ENCODE assay signal across 26 cellular contexts in genomic region chr6:44307217-44307616, GRCh38. TPM values are rescaled to one million over a fixed set of nuclear protein-coding genes. Genes with fewer than 3 reads are reported as not detected.
"Had no signal": no experiment of that assay in that cellular context is flagged by ENCODE, and none has a peak within 500 bp of the region (broad histone marks: within the 10 kb centered on the region; RNA-seq: fewer than 3 reads in every experiment).

No MANE protein-coding gene starts in this region.

- H3K27ac ChIP-seq: body of pancreas, esophagus muscularis mucosa, heart right ventricle, left ventricle myocardium inferior, prostate gland, right atrium auricular region, stomach, vagina had no signal

- H3K9me3 ChIP-seq: body of pancreas, esophagus muscularis mucosa, heart right ventricle, left ventricle myocardium inferior, prostate gland, right atrium auricular region, stomach, vagina had no signal

- DNase-seq: activated CD4-positive, alpha-beta T cell treated with anti-CD3 and anti-CD28 coated beads, Interleukin-2, amount 10 ng/mL, durations not matched to agents 7 days and 5 days; activated CD8-positive, alpha-beta memory T cell treated with anti-CD3 and anti-CD28 coated beads, Interleukin-2, amount 50 U/mL, for 4 hours; activated naive CD4-positive, alpha-beta T cell treated with anti-CD3 and anti-CD28 coated beads for 36 hours; activated T-cell treated with anti-CD3 and anti-CD28 coated beads, Interleukin-2, amount 50 U/mL, for 4 hours; body of pancreas; dermis blood vessel endothelial cell; effector memory CD4-positive, alpha-beta T cell; heart right ventricle; kidney glomerular epithelial cell; left ventricle myocardium inferior; stimulated activated CD4-positive, alpha-beta T cell treated with anti-CD3 and anti-CD28 coated beads, Interleukin-2, amount 100 ng/mL, for 24 hours; stomach; T1000; trophoblast cell had no signal

- FAIRE-seq: endothelial cell of umbilical vein had no signal

- H3K27me3 ChIP-seq: body of pancreas, esophagus muscularis mucosa, heart right ventricle, right atrium auricular region, stomach, vagina had no signal

- ATAC-seq: activated T-cell treated with anti-CD3 and anti-CD28 coated beads, Interleukin-2, amount 50 U/mL, for 4 hours; body of pancreas; heart right ventricle had no signal

- H3K4me3 ChIP-seq: body of pancreas, esophagus muscularis mucosa, heart right ventricle, left ventricle myocardium inferior, prostate gland, right atrium auricular region, stomach, vagina had no signal

RNA-seq across cellular contexts. Expression of gene SPATS1, which starts 35.2 kb away (rescaled TPM):
- total RNA-seq: activated CD4-positive, alpha-beta T cell treated with anti-CD3 and anti-CD28 coated beads, Interleukin-2, amount 10 ng/mL, durations not matched to agents 7 days and 5 days; activated naive CD4-positive, alpha-beta T cell treated with anti-CD3 and anti-CD28 coated beads for 36 hours; activated T-cell treated with anti-CD3 and anti-CD28 coated beads, Interleukin-2, amount 50 U/mL, for 4 hours; body of pancreas; cardiac septum; dermis blood vessel endothelial cell; endothelial cell of umbilical vein; esophagus muscularis mucosa; heart right ventricle; left ventricle myocardium inferior; mononuclear cell; osteoblast; right atrium auricular region; skeletal muscle tissue; stomach; T-helper 1 cell treated with Interleukin-12 subunit alpha and Interleukin-12 subunit beta and Interleukin-4 antibody, amounts not matched to agents 30 ng/mL and 1 ng/mL, for 36 hours; temporal lobe; vagina had no signal
- polyA plus RNA-seq: endothelial cell of umbilical vein, heart right ventricle, neural cell, stomach had no signal

RNA-seq across cellular contexts. Expression of gene TMEM151B, which starts 37.0 kb away (rescaled TPM):
- total RNA-seq: activated CD4-positive, alpha-beta T cell treated with anti-CD3 and anti-CD28 coated beads, Interleukin-2, amount 10 ng/mL, durations not matched to agents 7 days and 5 days; activated naive CD4-positive, alpha-beta T cell treated with anti-CD3 and anti-CD28 coated beads for 36 hours; dermis blood vessel endothelial cell; left ventricle myocardium inferior; mononuclear cell; osteoblast; skeletal muscle tissue; T-helper 1 cell treated with Interleukin-12 subunit alpha and Interleukin-12 subunit beta and Interleukin-4 antibody, amounts not matched to agents 30 ng/mL and 1 ng/mL, for 36 hours had no signal
